ENCODE assay signal across 13 cellular contexts in the genomic region with DNA sequence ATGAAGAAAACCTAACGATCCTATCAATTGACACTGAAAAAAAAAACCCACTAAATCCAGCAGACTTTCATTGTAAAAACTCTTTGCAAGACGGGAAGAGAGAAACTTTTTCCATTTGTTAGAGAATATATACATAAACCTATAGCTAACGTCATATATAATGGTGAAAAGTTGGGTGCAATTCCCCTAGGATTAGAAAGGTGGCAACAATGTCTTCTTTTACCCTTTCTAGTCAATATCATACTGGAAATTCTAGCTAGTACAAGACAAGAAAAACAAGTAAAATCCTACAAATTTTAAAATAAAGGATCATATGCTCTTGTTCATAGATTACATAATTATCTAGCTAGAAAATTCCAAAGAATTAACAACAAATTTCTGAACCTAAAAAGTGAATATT.
DNase-seq lines count a peak whose midpoint lies in the region; ATAC-seq and TF ChIP-seq lines count a peak whose summit lies in the region.
"Had no signal": no experiment of that assay in that cellular context is flagged by ENCODE, and none has a peak within 500 bp of the region (broad histone marks: within the 10 kb centered on the region; RNA-seq: fewer than 3 reads in every experiment).

No MANE protein-coding gene starts in this region.

- no peaks in the 10 kb centered on the region for H3K79me2 ChIP-seq in PC-3 (ENCODE audit: low read length)

- H3K9me3 ChIP-seq in cardiac muscle cell (ENCODE audit: low read depth) (no peaks in the 10 kb centered on the region), PC-3 (ENCODE audit: low read length) (no peaks in the 10 kb centered on the region), transverse colon (no peaks in the 10 kb centered on the region)
- H3K9me3 ChIP-seq: SJSA1 had no signal

- H4K20me1 ChIP-seq in PC-3 (ENCODE audit: low read length), result no peaks in the 10 kb centered on the region

- no peak for ATAC-seq in PC-3
- no peak for ATAC-seq in activated naive CD4-positive, alpha-beta T cell treated with anti-CD3 and anti-CD28 coated beads, Interleukin-2, amount 50 U/mL, for 72 hours
- no peak for ATAC-seq in GM18520 (IDR thresholded peaks at IDR 0.05; ENCODE audit: unreplicated experiment)
- ATAC-seq: stimulated activated naive B cell treated with anti-CD40 and anti-IgM and Interleukin-4, amounts not matched to agents 10 μg/mL and 1 μg/mL and 100 μg/mL, for 72 hours had no signal

- no peak overlapping the region for H2AFZ ChIP-seq in PC-3 (ENCODE audit: low read length)

- no TSS peak for BruUV-seq in PC-3 (replicated peaks; lab: Mats Ljungman, UMichigan)

- TF ChIP-seq EP300 in transverse colon (IDR thresholded peaks at IDR 0.05; ENCODE audit: low read depth), result no peak

- no peak overlapping the region for H3K27ac Mint-ChIP-seq in activated naive CD4-positive, alpha-beta T cell treated with anti-CD3 and anti-CD28 coated beads, Interleukin-2, amount 50 U/mL, for 72 hours
- H3K27ac Mint-ChIP-seq: B cell; stimulated activated naive B cell treated with anti-CD40 and anti-IgM and Interleukin-4, amounts not matched to agents 10 μg/mL and 1 μg/mL and 100 μg/mL, for 72 hours had no signal

- H3K9ac ChIP-seq in PC-3 (ENCODE audit: low read length), result no peak overlapping the region

- intact Hi-C loops in cardiac septum (cut with DNase I) (no loop called here), PC-3 (cut with micrococcal nuclease) (loop anchor here (5.0 to 10.0 kb wide), 3 partner anchors 121 to 1296 kb away; no protein-coding TSS in a partner anchor), transverse colon (cut with DNase I; ENCODE audit: low total_unique reads) (loop anchor here (10.0 kb wide), 1 partner anchor 1284 kb away; no protein-coding TSS in a partner anchor)

- DNase-seq in cardiac muscle cell (ENCODE audit: low read depth in 1 of 2, low spot score in 1 of 2) (peak in 1 of 2 donors; percentile 5), cardiac septum (ENCODE audit: low spot score) (no peak), PC-3 (peak; percentile 54), epithelial cell of esophagus (ENCODE audit: low read depth) (peak; percentile 7), transverse colon (no peak), T1000 (lab: John Stamatoyannopoulos, UW) (no peak)
- DNase-seq in activated naive CD4-positive, alpha-beta T cell treated with anti-CD3 and anti-CD28 coated beads, Interleukin-2, amount 50 U/mL, for 72 hours (ENCODE audit: low spot score in 2 of 2), result no peak
- DNase-seq: NCI-H446 treated with DMSO at 0.1 percent for 48 hours; stimulated activated CD4-positive, alpha-beta T cell treated with anti-CD3 and anti-CD28 coated beads, Interleukin-2, amount 100 ng/mL, for 48 hours; stimulated activated naive B cell treated with anti-CD40 and anti-IgM and Interleukin-4, amounts not matched to agents 10 μg/mL and 1 μg/mL and 100 μg/mL, for 72 hours had no signal

- no peak overlapping the region for H3K4me3 ChIP-seq in cardiac muscle cell
- no peak overlapping the region for H3K4me3 ChIP-seq in PC-3 (ENCODE audit: low read length)
- H3K4me3 ChIP-seq in epithelial cell of esophagus (ENCODE audit: low read length), result no peak overlapping the region
- H3K4me3 ChIP-seq in transverse colon, result no peak overlapping the region
- H3K4me3 ChIP-seq: SJSA1 had no signal

- H3K4me1 ChIP-seq in cardiac muscle cell (ENCODE audit: low read depth) (peaks cover 8% of the 10 kb centered on the region), PC-3 (ENCODE audit: insufficient read depth, low read length) (0 out of 2 replicates have a peak, but pooled peaks cover under 1% of the 10 kb centered on the region), transverse colon (peaks cover 0 to 2% (median 0%) of the 10 kb centered on the region in 4 donors)
- H3K4me1 ChIP-seq: SJSA1 had no signal

- no peak for TF ChIP-seq POLR2A in transverse colon (IDR thresholded peaks at IDR 0.05)

- peaks cover 0 to 5% of the 10 kb centered on the region in 2 donors for H3K36me3 Mint-ChIP-seq in activated naive CD4-positive, alpha-beta T cell treated with anti-CD3 and anti-CD28 coated beads, Interleukin-2, amount 50 U/mL, for 72 hours
- H3K36me3 Mint-ChIP-seq: stimulated activated naive B cell treated with anti-CD40 and anti-IgM and Interleukin-4, amounts not matched to agents 10 μg/mL and 1 μg/mL and 100 μg/mL, for 72 hours had no signal

- CTCF ChIA-PET in PC-3 (lab: Charles Lee), result interaction anchor here (0.5 kb wide), 1 partner anchor 25 kb away, joined by 4 read pairs; no protein-coding TSS in a partner anchor

- no peaks in the 10 kb centered on the region for H3K9me2 ChIP-seq in PC-3 (replicated peaks; ENCODE audit: low read length)

- H3K4me2 ChIP-seq in PC-3 (ENCODE audit: low read length), result no peak overlapping the region

- WGBS in transverse colon (ENCODE audit: low coverage in 1 of 2), 2 donors, result 47 to 50% methylated on average over 3 of the region's 3 CpGs

- H3K36me3 ChIP-seq in cardiac muscle cell (no peaks in the 10 kb centered on the region), PC-3 (ENCODE audit: low read depth, low read length) (no peaks in the 10 kb centered on the region), transverse colon (no peaks in the 10 kb centered on the region)
- H3K36me3 ChIP-seq: SJSA1 had no signal

- TF ChIP-seq CTCF in cardiac muscle cell (IDR thresholded peaks at IDR 0.05; ENCODE audit: low read depth, low read length) (peak; percentile 38), PC-3 (conservative IDR thresholded peaks at IDR 0.05; ENCODE audit: low read depth, low read length) (peak; percentile 63), epithelial cell of esophagus (IDR thresholded peaks at IDR 0.05; ENCODE audit: insufficient read depth, low read depth, low read length, missing control alignments) (peak; percentile 4), transverse colon (IDR thresholded peaks at IDR 0.05) (peak in 4 of 5 experiments; percentile 26 to 37 (median 30))

- in situ Hi-C loops in transverse colon (cut with MboI; ENCODE audit: low pct_ligation_motif_present in 1 of 4, low pct_unique_long_range_greater_than_20kb in 1 of 4, low sequenced_read_pairs in 3 of 4), result no loop called here

- no peaks in the 10 kb centered on the region for H3F3A ChIP-seq in PC-3 (ENCODE audit: low read length, unreplicated experiment)

- H3K9me3 Mint-ChIP-seq in activated naive CD4-positive, alpha-beta T cell treated with anti-CD3 and anti-CD28 coated beads, Interleukin-2, amount 50 U/mL, for 72 hours, result peaks cover 7 to 22% of the 10 kb centered on the region in 2 donors

- POLR2A ChIA-PET in PC-3 (lab: Charles Lee; ENCODE audit: unreplicated experiment), result no interaction called here

- H3K27ac ChIP-seq in cardiac muscle cell (no peak overlapping the region), PC-3 (ENCODE audit: low read length) (no peak overlapping the region), transverse colon (no peak overlapping the region)
- H3K27ac ChIP-seq: SJSA1 had no signal

- H3K27me3 ChIP-seq in cardiac muscle cell, result no peaks in the 10 kb centered on the region
- H3K27me3 ChIP-seq in PC-3 (ENCODE audit: low read length), result no peaks in the 10 kb centered on the region
- H3K27me3 ChIP-seq in transverse colon, result no peaks in the 10 kb centered on the region
- H3K27me3 ChIP-seq: SJSA1 had no signal

Comparison
In these comparisons a context has a peak if more than half of its experiments do, and no peak if none do; other contexts are left out.
1. DNase-seq: peak in PC-3 (single experiment) and epithelial cell of esophagus (single experiment); none in cardiac septum (single experiment), transverse colon (single experiment), T1000 (single experiment) and activated naive CD4-positive, alpha-beta T cell treated with anti-CD3 and anti-CD28 coated beads, Interleukin-2, amount 50 U/mL, for 72 hours (0 of 2).
2. CTCF ChIP-seq: peak in every context shown above with its lines; median percentile 63 in PC-3; 38 in cardiac muscle cell; 30 in transverse colon; 4 in epithelial cell of esophagus.